ENCODE assay signal across 8 cellular contexts in the genomic region with DNA sequence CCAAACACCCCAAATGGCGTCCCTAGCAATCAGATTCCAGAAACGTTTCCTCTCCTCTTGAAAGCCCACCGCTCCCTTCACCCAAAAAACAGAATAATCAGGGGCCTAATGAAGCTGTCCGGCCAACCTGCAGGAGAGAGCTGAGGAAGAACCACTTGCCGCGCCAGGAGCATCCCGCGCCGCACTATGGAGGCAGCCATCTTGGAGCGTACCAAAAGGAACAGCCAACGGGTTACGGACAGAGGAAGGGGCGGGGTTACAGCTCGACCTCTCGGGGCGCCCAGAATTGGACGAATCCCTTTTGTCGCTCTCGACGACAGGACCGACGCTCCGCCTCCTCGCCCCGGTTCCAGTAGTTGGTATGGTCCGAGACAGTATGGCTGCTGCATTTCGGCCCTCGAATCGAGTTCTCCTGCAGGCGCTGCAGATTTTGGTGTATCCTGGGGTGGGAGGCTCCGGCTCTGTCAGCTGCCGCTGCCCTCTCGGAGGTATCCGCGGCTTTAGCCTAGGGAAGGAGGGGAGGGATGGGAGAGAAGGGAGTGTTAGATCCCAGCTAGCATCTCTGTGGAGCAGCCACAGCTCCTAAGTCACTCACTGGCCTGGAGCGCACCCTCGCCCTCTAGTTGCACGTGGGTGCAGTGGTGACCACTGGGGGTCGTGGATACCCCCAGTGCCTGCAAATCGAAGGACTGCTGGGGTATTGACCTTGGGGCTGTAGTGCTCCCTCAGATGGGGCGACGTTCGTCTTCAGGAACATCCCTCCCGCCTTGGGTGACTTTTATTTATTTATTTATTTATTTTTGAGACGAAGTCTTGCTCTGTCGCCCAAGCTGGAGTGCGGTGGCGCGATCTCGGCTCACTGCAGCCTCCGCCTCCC. TPM values are rescaled to one million over a fixed set of nuclear protein-coding genes. Genes with fewer than 3 reads are reported as not detected.
A peak's percentile ranks its signal among the peaks of the same experiment; 100 is the strongest.
DNase-seq lines count a peak whose midpoint lies in the region; ATAC-seq and TF ChIP-seq lines count a peak whose summit lies in the region.

TSS of gene MRPS27 (minus strand) at position 219 of the 877 bp plus-strand sequence. CDS start at position 200, 19 bp downstream.
TSS of gene PTCD2 (plus strand) at position 352 of the 877 bp plus-strand sequence. CDS start at position 362, 10 bp downstream.

- H3K27me3 ChIP-seq in smooth muscle cell (ENCODE audit: low read depth): no peaks in the 10 kb centered on the region

- peaks cover 37% of the 10 kb centered on the region for H3K79me2 ChIP-seq in smooth muscle cell (ENCODE audit: low read depth)

- peak; percentile 99 for ATAC-seq in GM18907 (IDR thresholded peaks at IDR 0.05; ENCODE audit: unreplicated experiment)
- ATAC-seq in HG03159 (IDR thresholded peaks at IDR 0.05; ENCODE audit: unreplicated experiment): peak; percentile 99

- peak within 1 kb of the TSS; percentile 29 for H3K27ac ChIP-seq in smooth muscle cell (ENCODE audit: low read depth)

- H2AFZ ChIP-seq in smooth muscle cell (ENCODE audit: low read depth): peak within 1 kb of the TSS; percentile 97

- peak within 1 kb of the TSS; percentile 89 for H3K4me2 ChIP-seq in smooth muscle cell

- H3K9ac ChIP-seq in smooth muscle cell (ENCODE audit: low read depth): peak within 1 kb of the TSS; percentile 42

- H4K20me1 ChIP-seq in smooth muscle cell (ENCODE audit: low read depth): no peaks in the 10 kb centered on the region

- H3F3A ChIP-seq in smooth muscle cell (ENCODE audit: low read depth): peaks cover 4% of the 10 kb centered on the region

- H3K4me1 ChIP-seq in smooth muscle cell (ENCODE audit: low read depth): peaks cover 5% of the 10 kb centered on the region

- peak; percentile 98 for DNase-seq in AG08396 (ENCODE audit: low spot score)
- peak; percentile 97 for DNase-seq in NCI-H2227 (lab: John Stamatoyannopoulos, UW; ENCODE audit: unreplicated experiment)
- peak; percentile 99 to 100 for DNase-seq in cardiac fibroblast (ENCODE audit: low read depth in 2 of 2)
- DNase-seq in iPS-NIHi7 (ENCODE audit: extremely low spot score): peak; percentile 98
- DNase-seq in smooth muscle cell (lab: John Stamatoyannopoulos, UW; ENCODE audit: unreplicated experiment): peak; percentile 77

- H3K4me3 ChIP-seq in WI38 (ENCODE audit: low read depth, low read length): peak within 1 kb of the TSS; percentile 96
- peak within 1 kb of the TSS; percentile 76 to 87 for H3K4me3 ChIP-seq in cardiac fibroblast (replicated peaks in 1 of 2; ENCODE audit: low read depth in 2 of 2, low read length in 2 of 2)
- H3K4me3 ChIP-seq in smooth muscle cell: peak within 1 kb of the TSS; percentile 71

- WGBS in smooth muscle cell (ENCODE audit: low lambda C conversion rate): 3% methylated on average over 50 of the region's 51 CpGs

- H3K36me3 ChIP-seq in smooth muscle cell (ENCODE audit: low read depth): no peaks in the 10 kb centered on the region

- no peak for TF ChIP-seq CTCF in WI38 (IDR thresholded peaks at IDR 0.05; ENCODE audit: low read depth, low read length)
- peak; percentile 20 for TF ChIP-seq CTCF in cardiac fibroblast (IDR thresholded peaks at IDR 0.05; ENCODE audit: low read depth, low read length)
- TF ChIP-seq CTCF in smooth muscle cell (IDR thresholded peaks at IDR 0.05; ENCODE audit: borderline replicate concordance, insufficient read depth, poor library complexity, severe bottlenecking): peak; percentile 18

- no peaks in the 10 kb centered on the region for H3K9me3 ChIP-seq in smooth muscle cell (replicated peaks; ENCODE audit: low read depth)

RNA-seq across cellular contexts. Expression of gene MRPS27, which starts in this region (rescaled TPM):
- total RNA-seq in smooth muscle cell: 38.3 and 47.8 TPM in 2 replicates
- polyA plus RNA-seq in smooth muscle cell: 36.7 and 41.0 TPM in 2 replicates

RNA-seq across cellular contexts. Expression of gene PTCD2, which starts in this region (rescaled TPM):
- total RNA-seq in smooth muscle cell: 8.5 and 10.0 TPM in 2 replicates
- 4.7 and 6.3 TPM in 2 replicates for polyA plus RNA-seq in smooth muscle cell

Comparison
In these comparisons a context has a peak if more than half of its experiments do, and no peak if none do; other contexts are left out.
1. Peak in every context shown above with its lines: DNase-seq, ATAC-seq, H3K4me3 ChIP-seq and H3K27ac ChIP-seq.